ENCODE assay signal across 21 cellular contexts in genomic region chr11:8573750-8574149, GRCh38. TPM values are rescaled to one million over a fixed set of nuclear protein-coding genes. Genes with fewer than 3 reads are reported as not detected.
DNase-seq lines count a peak whose midpoint lies in the region; ATAC-seq, FAIRE-seq and TF ChIP-seq lines count a peak whose summit lies in the region.
"Had no signal": no experiment of that assay in that cellular context is flagged by ENCODE, and none has a peak within 500 bp of the region (broad histone marks: within the 10 kb centered on the region; RNA-seq: fewer than 3 reads in every experiment).

No MANE protein-coding gene starts in this region.

- H3K27me3 ChIP-seq in GM12878 (replicated peaks in 1 of 2; ENCODE audit: control insufficient read depth in 2 of 2, insufficient read depth in 2 of 2, low read length in 1 of 2): no peaks in the 10 kb centered on the region
- H3K27me3 ChIP-seq in suprapubic skin: no peaks in the 10 kb centered on the region
- H3K27me3 ChIP-seq in GM23248 (replicated peaks; ENCODE audit: insufficient read depth): no peaks in the 10 kb centered on the region
- peaks cover 3% of the 10 kb centered on the region for H3K27me3 ChIP-seq in CD4-positive, alpha-beta T cell (ENCODE audit: control insufficient read depth, insufficient read depth, low read length)
- H3K27me3 ChIP-seq: BLaER1 had no signal

- DNase-seq in GM12892 (ENCODE audit: insufficient read length): no peak
- DNase-seq in GM12878 (ENCODE audit: low read depth, low spot score): no peak
- DNase-seq in stimulated activated naive B cell treated with anti-CD40 and anti-IgM and Interleukin-4, amounts not matched to agents 10 μg/mL and 1 μg/mL and 100 μg/mL, for 72 hours: no peak
- DNase-seq in NCI-H1694 treated with DMSO at 0.1 percent for 48 hours (lab: John Stamatoyannopoulos, UW): no peak
- no peak for DNase-seq in suprapubic skin (ENCODE audit: low spot score in 2 of 2)
- DNase-seq in GM23248: no peak
- DNase-seq in CD4-positive, alpha-beta T cell: no peak
- DNase-seq: CD4-positive, CD25-positive, alpha-beta regulatory T cell; CD8-positive, alpha-beta memory T cell; DMS 273 treated with DMSO at 0.1 percent for 48 hours; DMS79; EL; GDM1; H7; HCEC 1CT had no signal

- no peak overlapping the region for H3K4me3 Mint-ChIP-seq in stimulated activated naive B cell treated with anti-CD40 and anti-IgM and Interleukin-4, amounts not matched to agents 10 μg/mL and 1 μg/mL and 100 μg/mL, for 72 hours
- H3K4me3 Mint-ChIP-seq in CD4-positive, alpha-beta T cell: no peak overlapping the region
- H3K4me3 Mint-ChIP-seq: CD4-positive, CD25-positive, alpha-beta regulatory T cell; CD8-positive, alpha-beta memory T cell had no signal

- TF ChIP-seq EP300 in GM12878 (IDR thresholded peaks at IDR 0.05; ENCODE audit: borderline replicate concordance in 1 of 2, control insufficient read depth in 1 of 2, low read depth in 2 of 2, low read length in 2 of 2) (no peak), suprapubic skin (IDR thresholded peaks at IDR 0.05) (no peak)

- no peaks in the 10 kb centered on the region for H4K20me1 ChIP-seq in GM12878 (ENCODE audit: control insufficient read depth, insufficient read depth)
- no peaks in the 10 kb centered on the region for H4K20me1 ChIP-seq in GM23248 (ENCODE audit: insufficient read depth)
- H4K20me1 ChIP-seq: BLaER1 had no signal

- TF ChIP-seq CTCF in HEK293 (tag by site-specific recombination; IDR thresholded peaks at IDR 0.05): no peak
- TF ChIP-seq CTCF in GM12878 (IDR thresholded peaks at IDR 0.05 in 2 of 3, conservative IDR thresholded peaks at IDR 0.05 in 1 of 3; ENCODE audit: control insufficient read depth in 2 of 3, extremely low read depth in 1 of 3, insufficient read depth in 1 of 3, low read depth in 3 of 3, low read length in 3 of 3): no peak
- TF ChIP-seq CTCF in suprapubic skin (IDR thresholded peaks at IDR 0.05): no peak
- no peak for TF ChIP-seq CTCF in CD4-positive, alpha-beta T cell (IDR thresholded peaks at IDR 0.05)

- no peaks in the 10 kb centered on the region for H3K79me2 ChIP-seq in GM12878 (ENCODE audit: control insufficient read depth, insufficient read depth, low read length)
- no peaks in the 10 kb centered on the region for H3K79me2 ChIP-seq in GM23248 (ENCODE audit: insufficient read depth)

- no peak overlapping the region for H3K27ac Mint-ChIP-seq in stimulated activated naive B cell treated with anti-CD40 and anti-IgM and Interleukin-4, amounts not matched to agents 10 μg/mL and 1 μg/mL and 100 μg/mL, for 72 hours
- H3K27ac Mint-ChIP-seq in CD4-positive, alpha-beta T cell: no peak overlapping the region
- H3K27ac Mint-ChIP-seq: CD4-positive, CD25-positive, alpha-beta regulatory T cell; CD8-positive, alpha-beta memory T cell had no signal

- in situ Hi-C loops in GM12878 (cut with MboI) (no loop called here), GM23248 (cut with MboI) (loop anchor here (25.0 kb wide), 2 partner anchors 336 to 561 kb away; no protein-coding TSS in a partner anchor)

- RAD21 ChIA-PET in GM12878 (lab: Charles Lee; ENCODE audit: unreplicated experiment): no interaction called here

- no peak overlapping the region for H3K4me2 ChIP-seq in GM12878 (ENCODE audit: control insufficient read depth, insufficient read depth)
- no peak overlapping the region for H3K4me2 ChIP-seq in GM23248 (ENCODE audit: unreplicated experiment)
- H3K4me2 ChIP-seq: BLaER1 had no signal

- no peak for TF ChIP-seq RAD21 in GM12878 (IDR thresholded peaks at IDR 0.05; ENCODE audit: insufficient read depth, low read depth, low read length)

- peaks cover 0 to 5% of the 10 kb centered on the region in 2 donors for H3K4me1 Mint-ChIP-seq in stimulated activated naive B cell treated with anti-CD40 and anti-IgM and Interleukin-4, amounts not matched to agents 10 μg/mL and 1 μg/mL and 100 μg/mL, for 72 hours
- H3K4me1 Mint-ChIP-seq in CD4-positive, alpha-beta T cell (ENCODE audit: low read depth): no peaks in the 10 kb centered on the region
- H3K4me1 Mint-ChIP-seq: CD4-positive, CD25-positive, alpha-beta regulatory T cell; CD8-positive, alpha-beta memory T cell had no signal

- no peak overlapping the region for H3K4me3 ChIP-seq in HEK293 (ENCODE audit: low read depth, low read length)
- no peak overlapping the region for H3K4me3 ChIP-seq in GM12878
- H3K4me3 ChIP-seq in suprapubic skin: no peak overlapping the region
- H3K4me3 ChIP-seq in GM23248: no peak overlapping the region
- H3K4me3 ChIP-seq: BLaER1 had no signal

- H2AFZ ChIP-seq in GM12878 (ENCODE audit: control insufficient read depth, low read depth, low read length) (no peak overlapping the region), GM23248 (no peak overlapping the region)

- intact Hi-C loops in GM12878 (cut with micrococcal nuclease; ENCODE audit: unreplicated experiment): no loop called here
- intact Hi-C loops in CD4-positive, alpha-beta T cell (cut with DNase I, micrococcal nuclease): no loop called here

- ATAC-seq in GM12878: peak; percentile 63
- peak; percentile 33 to 67 for ATAC-seq in stimulated activated naive B cell treated with anti-CD40 and anti-IgM and Interleukin-4, amounts not matched to agents 10 μg/mL and 1 μg/mL and 100 μg/mL, for 72 hours (replicated peaks)
- no peak for ATAC-seq in CD4-positive, alpha-beta T cell (ENCODE audit: poor library complexity)

- peak; percentile 30 for FAIRE-seq in GM12892 (lab: Jason Lieb, UNC)
- FAIRE-seq in GM12878 (lab: Jason Lieb, UNC): no peak
- FAIRE-seq: D721Med, H1 had no signal

- SMC1A ChIA-PET in GM12878 (lab: Charles Lee; ENCODE audit: uncharacterized antibody, unreplicated experiment): interaction anchor here (1.1 kb wide), 1 partner anchor 21 kb away, joined by 4 read pairs; the partner anchor contains the start of gene STK33

- H3K4me1 ChIP-seq in HEK293 (ENCODE audit: control insufficient read depth, insufficient read depth, low read length) (no peaks in the 10 kb centered on the region), GM12878 (ENCODE audit: control insufficient read depth, insufficient read depth, low read length) (no peaks in the 10 kb centered on the region), suprapubic skin (no peaks in the 10 kb centered on the region), GM23248 (ENCODE audit: insufficient read depth) (no peaks in the 10 kb centered on the region)
- H3K4me1 ChIP-seq: BLaER1 had no signal

- H3K9ac ChIP-seq in GM12878 (ENCODE audit: control insufficient read depth, insufficient read depth, low read length) (no peak overlapping the region), GM23248 (no peak overlapping the region)
- H3K9ac ChIP-seq: BLaER1 had no signal

- H3K36me3 ChIP-seq in HEK293 (ENCODE audit: control insufficient read depth in 2 of 2, insufficient read depth in 1 of 2, low read length in 2 of 2): no peaks in the 10 kb centered on the region
- no peaks in the 10 kb centered on the region for H3K36me3 ChIP-seq in GM12878 (ENCODE audit: control insufficient read depth in 2 of 2, insufficient read depth in 2 of 2, low read length in 1 of 2)
- H3K36me3 ChIP-seq in suprapubic skin: no peaks in the 10 kb centered on the region
- no peaks in the 10 kb centered on the region for H3K36me3 ChIP-seq in GM23248 (ENCODE audit: low read depth)
- H3K36me3 ChIP-seq: BLaER1 had no signal

- CTCF ChIA-PET in HEK293 (lab: Yijun Ruan, JAX): no interaction called here
- CTCF ChIA-PET in GM12878 (lab: Yijun Ruan, JAX): interaction anchor here (1.0 to 1.6 kb wide), 2 partner anchors 17 to 19 kb away, joined by 3 to 4 read pairs; no protein-coding TSS in a partner anchor
- CTCF ChIA-PET in CD4-positive, alpha-beta T cell (lab: Charles Lee): no interaction called here

- POLR2A ChIA-PET in HEK293 (lab: Yijun Ruan, JAX): no interaction called here
- POLR2A ChIA-PET in GM12878 (lab: Charles Lee): no interaction called here
- POLR2A ChIA-PET in CD4-positive, alpha-beta T cell (lab: Charles Lee): no interaction called here

- no peaks in the 10 kb centered on the region for H3K9me3 Mint-ChIP-seq in stimulated activated naive B cell treated with anti-CD40 and anti-IgM and Interleukin-4, amounts not matched to agents 10 μg/mL and 1 μg/mL and 100 μg/mL, for 72 hours
- H3K9me3 Mint-ChIP-seq in CD4-positive, alpha-beta T cell: peaks cover 2% of the 10 kb centered on the region

- H3K27ac ChIP-seq in HEK293 (ENCODE audit: extremely low read depth, low read depth, low read length): no peak overlapping the region
- no peak overlapping the region for H3K27ac ChIP-seq in GM12878 (ENCODE audit: control insufficient read depth, insufficient read depth)
- no peak overlapping the region for H3K27ac ChIP-seq in suprapubic skin
- no peak overlapping the region for H3K27ac ChIP-seq in GM23248
- H3K27ac ChIP-seq in CD4-positive, alpha-beta T cell (ENCODE audit: low read depth, low read length): no peak overlapping the region
- H3K27ac ChIP-seq: BLaER1, C4-2B had no signal

- H3K9me2 ChIP-seq in GM23248 (ENCODE audit: insufficient read depth): no peaks in the 10 kb centered on the region

- no TSS peak for BruUV-seq in GM12878 (replicated peaks; lab: Mats Ljungman, UMichigan)

- TF ChIP-seq POLR2A in GM12892 (IDR thresholded peaks at IDR 0.05; ENCODE audit: low read depth, low read length) (no peak), GM12878 (IDR thresholded peaks at IDR 0.05; ENCODE audit: low read depth, low read length) (no peak), suprapubic skin (IDR thresholded peaks at IDR 0.05) (no peak)

- H3K9me3 ChIP-seq in HEK293 (ENCODE audit: control insufficient read depth, insufficient read depth, low read depth, low read length) (no peaks in the 10 kb centered on the region), GM12878 (replicated peaks; ENCODE audit: control insufficient read depth, insufficient read depth, low read length) (no peaks in the 10 kb centered on the region; the same call in 2 of the 3 replicates), suprapubic skin (no peaks in the 10 kb centered on the region), GM23248 (ENCODE audit: low read depth) (no peaks in the 10 kb centered on the region)
- H3K9me3 ChIP-seq in CD4-positive, alpha-beta T cell (ENCODE audit: control insufficient read depth, low read length): peaks cover 6% of the 10 kb centered on the region

- peaks cover 0 to 2% of the 10 kb centered on the region in 2 donors for H3K36me3 Mint-ChIP-seq in stimulated activated naive B cell treated with anti-CD40 and anti-IgM and Interleukin-4, amounts not matched to agents 10 μg/mL and 1 μg/mL and 100 μg/mL, for 72 hours
- H3K36me3 Mint-ChIP-seq in CD4-positive, alpha-beta T cell (ENCODE audit: low read depth): no peaks in the 10 kb centered on the region
- H3K36me3 Mint-ChIP-seq: CD4-positive, CD25-positive, alpha-beta regulatory T cell; CD8-positive, alpha-beta memory T cell had no signal

- H3K27me3 Mint-ChIP-seq in stimulated activated naive B cell treated with anti-CD40 and anti-IgM and Interleukin-4, amounts not matched to agents 10 μg/mL and 1 μg/mL and 100 μg/mL, for 72 hours: peaks cover 0 to 6% of the 10 kb centered on the region in 2 donors
- peaks cover 19% of the 10 kb centered on the region for H3K27me3 Mint-ChIP-seq in CD4-positive, alpha-beta T cell

- 7% methylated on average over 1 of the region's 1 CpG for WGBS in GM12878 (ENCODE audit: insufficient coverage, insufficient replicate concordance, low lambda C conversion rate, missing lambda C conversion rate)
- 75% methylated on average over 1 of the region's 1 CpG for WGBS in suprapubic skin
- WGBS in GM23248 (ENCODE audit: low coverage in 1 of 2, low lambda C conversion rate in 2 of 2, missing lambda C conversion rate in 2 of 2), 2 experiments: 86 to 100% methylated on average over 1 of the region's 1 CpG

- peaks cover 4% of the 10 kb centered on the region for H3F3A ChIP-seq in GM23248 (ENCODE audit: insufficient read depth)

RNA-seq across cellular contexts. Expression of gene STK33, which starts 20.3 kb away (rescaled TPM):
- polyA plus RNA-seq in GM12892 (2012; ENCODE audit: missing spikeins): 16.2 TPM
- 33.3 and 33.6 TPM in 2 replicates for total RNA-seq in GM12878 (2013; cell fraction: nucleolus; rRNA removed)
- total RNA-seq in GM12878 (2014; rRNA removed) (13.2 and 17.7 TPM in 2 replicates), GM12878 (2014; rRNA removed; fragmentation: Illumina TruSeq; extraction: Trizol) (20.5 and 21.9 TPM in 2 replicates), GM12878 (2021) (18.3 and 20.0 TPM in 2 replicates), suprapubic skin (under 1 TPM in 1 of 4 donors, not detected in 3; 0.76 TPM)
- 5.3 TPM for polyA plus RNA-seq in GM12878 (2011; ENCODE audit: low read depth)
- polyA plus RNA-seq in GM12878 (2011; rRNA removed) (16.3 and 25.0 TPM in 2 replicates), GM12878 (2014; fragmentation: Illumina TruSeq; extraction: Trizol) (27.3 and 36.2 TPM in 2 replicates), GM12878 (2014; fragmentation: Nextera tagmentation; extraction: Ambion mirVana) (1 to 10 TPM; 5.2 to 8.3 TPM), GM12878 (2014; rRNA removed) (16.6 and 17.9 TPM in 2 replicates), GM12878 (2016; fragmentation: Nextera tagmentation; extraction: Ambion mirVana) (10 to 100 TPM; 23.3 to 24.3 TPM), GM23248 (2016; fragmentation: Nextera tagmentation; extraction: Ambion mirVana) (not detected in 2 replicates)
- 9.2 and 9.4 TPM in 2 replicates for polyA plus RNA-seq in GM12878 (2011; cell fraction: cytosol; rRNA removed)
- 22.5 and 31.0 TPM in 2 replicates for polyA plus RNA-seq in GM12878 (2011; cell fraction: nucleus; rRNA removed)
- polyA plus RNA-seq in GM12878 (2012): 6.0 and 6.4 TPM in 2 replicates
- polyA minus RNA-seq in GM12878 (2011; rRNA and poly(A)+ RNA removed): 7.7 and 8.0 TPM in 2 replicates
- 4.0 and 9.1 TPM in 2 replicates for polyA minus RNA-seq in GM12878 (2011; cell fraction: cytosol; rRNA and poly(A)+ RNA removed)
- 12.3 and 32.7 TPM in 2 replicates for polyA minus RNA-seq in GM12878 (2011; cell fraction: nucleus; rRNA and poly(A)+ RNA removed)
- total RNA-seq in GM23248 (2014; rRNA removed; shearing (Covaris generic)): not detected in 2 replicates
- not detected for total RNA-seq in CD4-positive, alpha-beta T cell
- total RNA-seq: A673 had no signal

Comparison
In these comparisons a context has a peak if more than half of its experiments do, and no peak if none do; other contexts are left out.
1. RNA of gene STK33, which starts 20.3 kb away (total RNA-seq): 13.2 to 33.6 TPM in GM12878; 0.76 TPM in suprapubic skin, not detected in CD4-positive, alpha-beta T cell and not detected in GM23248; every median in the first group is over 4 times any median in the second.